In genomic region chr1:204494281-204495077, GRCh38 we compare ENCODE assay signal across 8 cellular contexts. TPM values are rescaled to one million over a fixed set of nuclear protein-coding genes. Genes with fewer than 3 reads are reported as not detected.
DNase-seq lines count a peak whose midpoint lies in the region; ATAC-seq, FAIRE-seq and TF ChIP-seq lines count a peak whose summit lies in the region.

PIK3C2B (minus strand) TSS chr1:204494805; CDS start chr1:204469802, 25,003 bp downstream.

- ATAC-seq in HG02642 (IDR thresholded peaks at IDR 0.05; ENCODE audit: poor library complexity, unreplicated experiment) (peak; percentile 79), heart left ventricle (peak; percentile 90 to 96 (median 94))

- WGBS in adrenal gland, 4 donors: 0 to 2% (median 0%) methylated on average over 21 to 69 of the region's 69 CpGs
- WGBS in heart left ventricle, 4 donors: 0 to 1% (median 1%) methylated on average over 51 to 69 of the region's 69 CpGs

- H3K4me1 ChIP-seq in adrenal gland (replicated peaks in 1 of 2) (peaks cover 6 to 27% of the 10 kb centered on the region in 2 donors), heart left ventricle (peaks cover 3 to 46% (median 30%) of the 10 kb centered on the region in 12 donors), vagina (peaks cover 27% of the 10 kb centered on the region)

- H3K27me3 ChIP-seq in adrenal gland (no peaks in the 10 kb centered on the region), heart left ventricle (no peaks in the 10 kb centered on the region), vagina (no peaks in the 10 kb centered on the region)

- TF ChIP-seq CTCF in adrenal gland (IDR thresholded peaks at IDR 0.05) (peak; percentile 19 to 76 (median 50)), heart left ventricle (IDR thresholded peaks at IDR 0.05) (peak; percentile 36 to 78 (median 65)), vagina (IDR thresholded peaks at IDR 0.05) (peak in 1 of 3 experiments; percentile 41)

- DNase-seq in GM12892 (ENCODE audit: insufficient read length) (peak; percentile 91), NCI-H1105 (lab: John Stamatoyannopoulos, UW) (peak; percentile 69), SW480 (ENCODE audit: low spot score) (peak; percentile 88), adrenal gland (peak; percentile 77 to 90 (median 86)), heart left ventricle (peak; percentile 87 to 93 (median 89)), posterior vena cava (ENCODE audit: low spot score) (peak; percentile 95), vagina (ENCODE audit: extremely low spot score in 2 of 2) (no peak)

- no peaks in the 10 kb centered on the region for H3K9me3 ChIP-seq in adrenal gland (replicated peaks in 1 of 3)
- H3K9me3 ChIP-seq in heart left ventricle: no peaks in the 10 kb centered on the region
- no peaks in the 10 kb centered on the region for H3K9me3 ChIP-seq in vagina

- H3K36me3 ChIP-seq in adrenal gland (replicated peaks in 1 of 2): no peaks in the 10 kb centered on the region
- H3K36me3 ChIP-seq in heart left ventricle: peaks cover 0 to 8% (median 0%) of the 10 kb centered on the region in 9 donors
- no peaks in the 10 kb centered on the region for H3K36me3 ChIP-seq in vagina

- H3K27ac ChIP-seq in adrenal gland: peak within 1 kb of the TSS; percentile 78 to 95 (median 91)
- H3K27ac ChIP-seq in heart left ventricle: peak within 1 kb of the TSS; percentile 67 to 98 (median 90)
- H3K27ac ChIP-seq in vagina: peak within 1 kb of the TSS; percentile 86

- H3K4me3 ChIP-seq in adrenal gland (peak within 1 kb of the TSS; percentile 55 to 96 (median 86)), heart left ventricle (peak within 1 kb of the TSS; percentile 59 to 86 (median 75)), vagina (peak within 1 kb of the TSS; percentile 62 to 94)

- peak; percentile 91 for FAIRE-seq in GM12892 (lab: Jason Lieb, UNC)

- intact Hi-C loops in adrenal gland (cut with DNase I): loop anchor here in 1 of 2 donors (5.0 kb wide), 1 partner anchor 47 kb away; no protein-coding TSS in a partner anchor
- intact Hi-C loops in heart left ventricle (cut with DNase I): loop anchor here in 6 of 10 donors (1.0 to 2.0 kb wide), 4 partner anchors 28 to 64 kb away; no protein-coding TSS in a partner anchor
- intact Hi-C loops in posterior vena cava (cut with DNase I): loop anchor here in 1 of 2 donors (5.0 kb wide), 1 partner anchor 47 kb away; no protein-coding TSS in a partner anchor
- intact Hi-C loops in vagina (cut with DNase I): loop anchor here (10.0 kb wide), 1 partner anchor 330 kb away; the partner anchor contains the start of gene REN

- TF ChIP-seq POLR2A in GM12892 (IDR thresholded peaks at IDR 0.05; ENCODE audit: low read depth, low read length) (peak; percentile 83), adrenal gland (IDR thresholded peaks at IDR 0.05) (peak; percentile 59 to 84), heart left ventricle (IDR thresholded peaks at IDR 0.05) (peak in 1 of 2 donors; percentile 65), vagina (IDR thresholded peaks at IDR 0.05) (peak in 1 of 2 donors; percentile 9)

RNA-seq across cellular contexts. Expression of gene PIK3C2B, which starts in this region (rescaled TPM):
- 12.0 TPM for polyA plus RNA-seq in GM12892 (2012; ENCODE audit: missing spikeins)
- total RNA-seq in adrenal gland: 10 to 100 TPM in 7 of 8 donors, 1 to 10 TPM in 1; 9.8 to 22.9 (median 16.5) TPM
- polyA plus RNA-seq in adrenal gland: 10 to 100 TPM in 1 of 3 donors, 1 to 10 TPM in 2; 2.3 to 16.5 (median 2.8) TPM
- 10 to 100 TPM; 12.9 to 42.5 (median 19.8) TPM for total RNA-seq in heart left ventricle
- polyA plus RNA-seq in heart left ventricle: 10 to 100 TPM in 1 of 2 donors, 1 to 10 TPM in 1; 9.2 to 11.9 TPM
- total RNA-seq in posterior vena cava: 10 to 100 TPM; 33.7 to 36.9 TPM
- total RNA-seq in vagina: 52.1 TPM

Comparison
In these comparisons a context has a peak if more than half of its experiments do, and no peak if none do; other contexts are left out.
1. DNase-seq: peak in GM12892 (single experiment), NCI-H1105 (single experiment), SW480 (single experiment), adrenal gland (7 of 7), heart left ventricle (5 of 5) and posterior vena cava (single experiment); none in vagina (0 of 2).
2. Peak in every context shown above with its lines, with median percentiles within 50 percentile points of each other: H3K27ac ChIP-seq and H3K4me3 ChIP-seq.